ENCODE assay signal across 10 cellular contexts in the genomic region with DNA sequence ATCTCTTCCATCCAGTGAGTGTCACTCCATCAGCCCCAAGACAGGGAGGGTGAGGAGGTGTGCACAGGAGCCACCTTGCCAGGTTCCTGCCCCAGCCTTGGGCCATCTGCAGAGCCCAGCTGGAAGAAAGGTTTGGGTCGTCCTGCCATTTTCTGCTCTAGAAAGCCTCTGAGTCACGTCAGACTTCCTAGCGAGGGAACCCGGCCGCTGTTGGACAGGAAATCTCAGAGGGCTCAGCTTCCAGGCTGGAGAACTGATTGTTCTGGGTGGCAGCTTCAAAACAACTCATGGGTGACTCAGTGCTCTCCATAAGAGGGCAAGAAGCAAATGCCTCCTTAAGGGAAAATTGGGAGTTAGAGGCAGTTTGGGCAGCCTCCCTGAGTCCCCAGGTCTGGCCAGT. TPM values are rescaled to one million over a fixed set of nuclear protein-coding genes. Genes with fewer than 3 reads are reported as not detected.
DNase-seq lines count a peak whose midpoint lies in the region; ATAC-seq and TF ChIP-seq lines count a peak whose summit lies in the region.
"Had no signal": no experiment of that assay in that cellular context is flagged by ENCODE, and none has a peak within 500 bp of the region (broad histone marks: within the 10 kb centered on the region; RNA-seq: fewer than 3 reads in every experiment).

No MANE protein-coding gene starts in this region.

- H3K27ac ChIP-seq in heart left ventricle (peak overlapping the region in 10 of 12 donors; percentile 6 to 81 (median 60)), caudate nucleus (ENCODE audit: low read depth, low read length) (peak overlapping the region; percentile 97), upper lobe of left lung (peak overlapping the region; percentile 69 to 85 (median 73)), spleen (peak overlapping the region in 2 of 8 donors; percentile 14 to 40)
- H3K27ac ChIP-seq: A549 had no signal

- H3K9me3 ChIP-seq in heart left ventricle (no peaks in the 10 kb centered on the region), upper lobe of left lung (no peaks in the 10 kb centered on the region), spleen (no peaks in the 10 kb centered on the region)
- H3K9me3 ChIP-seq: A549 had no signal

- H3K27ac Mint-ChIP-seq in T-helper 2 cell treated with Interferon-gamma antibody and Interleukin-4, amounts not matched to agents 5 μg/mL and 100 μg/mL, for 36 hours = no peak overlapping the region

- peak; percentile 9 to 56 (median 32) for ATAC-seq in heart left ventricle
- ATAC-seq in left ventricle myocardium superior = no peak
- no peak for ATAC-seq in upper lobe of left lung (ENCODE audit: low FRiP score in 2 of 2)
- ATAC-seq: A549 had no signal

- peaks cover 0 to 26% (median 0%) of the 10 kb centered on the region in 9 donors for H3K36me3 ChIP-seq in heart left ventricle
- H3K36me3 ChIP-seq in upper lobe of left lung = peaks cover 0 to 42% (median 23%) of the 10 kb centered on the region in 4 donors
- H3K36me3 ChIP-seq in spleen = peaks cover 0 to 79% (median 25%) of the 10 kb centered on the region in 6 donors

- peaks cover 3% of the 10 kb centered on the region for H3K36me3 Mint-ChIP-seq in T-helper 2 cell treated with Interferon-gamma antibody and Interleukin-4, amounts not matched to agents 5 μg/mL and 100 μg/mL, for 36 hours (ENCODE audit: low read depth)

- H3K9me3 Mint-ChIP-seq in T-helper 2 cell treated with Interferon-gamma antibody and Interleukin-4, amounts not matched to agents 5 μg/mL and 100 μg/mL, for 36 hours = no peaks in the 10 kb centered on the region

- no peaks in the 10 kb centered on the region for H3K4me1 Mint-ChIP-seq in T-helper 2 cell treated with Interferon-gamma antibody and Interleukin-4, amounts not matched to agents 5 μg/mL and 100 μg/mL, for 36 hours (ENCODE audit: low read depth)

- no peak for TF ChIP-seq POLR2A in heart left ventricle (IDR thresholded peaks at IDR 0.05)
- no peak for TF ChIP-seq POLR2A in upper lobe of left lung (IDR thresholded peaks at IDR 0.05)
- TF ChIP-seq POLR2A in spleen (IDR thresholded peaks at IDR 0.05) = no peak

- H3K4me1 ChIP-seq in heart left ventricle = peaks cover 0 to 45% (median 16%) of the 10 kb centered on the region in 12 donors
- peaks cover 18 to 33% (median 27%) of the 10 kb centered on the region in 4 donors for H3K4me1 ChIP-seq in upper lobe of left lung
- H3K4me1 ChIP-seq in spleen = peaks cover 0 to 9% (median 0%) of the 10 kb centered on the region in 6 donors
- H3K4me1 ChIP-seq: A549 had no signal

- no peaks in the 10 kb centered on the region for H3K27me3 ChIP-seq in heart left ventricle
- no peaks in the 10 kb centered on the region for H3K27me3 ChIP-seq in upper lobe of left lung
- no peaks in the 10 kb centered on the region for H3K27me3 ChIP-seq in spleen (replicated peaks in 1 of 7)

- no peak for TF ChIP-seq CTCF in heart left ventricle (IDR thresholded peaks at IDR 0.05)
- no peak for TF ChIP-seq CTCF in upper lobe of left lung (IDR thresholded peaks at IDR 0.05)
- TF ChIP-seq CTCF in spleen (IDR thresholded peaks at IDR 0.05 in 8 of 11, conservative IDR thresholded peaks at IDR 0.05 in 3 of 11) = no peak

- WGBS in heart left ventricle, 4 donors = 46 to 72% (median 64%) methylated on average over 5 of the region's 5 CpGs
- WGBS in upper lobe of left lung, 2 donors = 50 to 74% methylated on average over 2 to 5 of the region's 5 CpGs
- WGBS in spleen, 5 donors = 62 to 83% (median 70%) methylated on average over 1 to 5 of the region's 5 CpGs

- H3K4me3 ChIP-seq in heart left ventricle (no peak overlapping the region), upper lobe of left lung (no peak overlapping the region), spleen (no peak overlapping the region)
- H3K4me3 ChIP-seq: A549 had no signal

- H3K4me3 Mint-ChIP-seq in T-helper 2 cell treated with Interferon-gamma antibody and Interleukin-4, amounts not matched to agents 5 μg/mL and 100 μg/mL, for 36 hours = no peak overlapping the region

- TF ChIP-seq EP300 in upper lobe of left lung (IDR thresholded peaks at IDR 0.05) = peak in 2 of 4 donors; percentile 4 to 30

- H3K27me3 Mint-ChIP-seq in T-helper 2 cell treated with Interferon-gamma antibody and Interleukin-4, amounts not matched to agents 5 μg/mL and 100 μg/mL, for 36 hours (ENCODE audit: low read depth) = no peaks in the 10 kb centered on the region

- intact Hi-C loops in heart left ventricle (cut with DNase I) = no loop called here
- intact Hi-C loops in left ventricle myocardium superior (cut with micrococcal nuclease) = no loop called here
- intact Hi-C loops in spleen (cut with DNase I; ENCODE audit: low total_unique reads) = loop anchor here (10.0 kb wide), 1 partner anchor 383 kb away; a partner anchor contains a TSS

- DNase-seq in heart left ventricle (peak in 1 of 5 donors; percentile 66), left ventricle myocardium superior (no peak), caudate nucleus (lab: John Stamatoyannopoulos, UW) (peak in 3 of 61 donors; percentile 6 to 38 (median 14)), kidney glomerular epithelial cell (lab: John Stamatoyannopoulos, UW) (peak; percentile 36), upper lobe of left lung (no peak), spleen (no peak), CD1c-positive myeloid dendritic cell (ENCODE audit: extremely low spot score) (no peak)
- DNase-seq in T-helper 2 cell treated with Interferon-gamma antibody and Interleukin-4, amounts not matched to agents 5 μg/mL and 100 μg/mL, for 36 hours (ENCODE audit: low spot score) = no peak
- DNase-seq: NCI-H2029 had no signal

RNA-seq across cellular contexts. Expression of a gene that starts 16.6 kb away (rescaled TPM):
- total RNA-seq in heart left ventricle (10 to 100 TPM; 14.9 to 49.5 (median 19.6) TPM), left ventricle myocardium superior (27.4 TPM), upper lobe of left lung (100 to 1,000 TPM in 1 of 6 donors, 10 to 100 TPM in 5; 34.2 to 137 (median 46.9) TPM), spleen (10 to 100 TPM; 40.3 to 65.2 (median 48.0) TPM)
- polyA plus RNA-seq in heart left ventricle (10 to 100 TPM; 19.1 to 31.4 TPM), spleen (10 to 100 TPM; 42.2 to 65.9 (median 65.1) TPM)

RNA-seq across cellular contexts. Expression of a gene that starts 44.1 kb away (rescaled TPM):
- total RNA-seq in heart left ventricle (10 to 100 TPM; 14.5 to 51.2 (median 22.7) TPM), left ventricle myocardium superior (29.5 TPM), upper lobe of left lung (10 to 100 TPM; 41.2 to 93.2 (median 64.0) TPM), spleen (10 to 100 TPM; 43.4 to 67.5 (median 54.2) TPM)
- polyA plus RNA-seq in heart left ventricle (10 to 100 TPM; 17.4 to 21.7 TPM), spleen (10 to 100 TPM; 24.8 to 42.7 (median 29.6) TPM)

Comparison
In these comparisons a context has a peak if more than half of its experiments do, and no peak if none do; other contexts are left out.
1. ATAC-seq: peak in heart left ventricle (4 of 4); none in left ventricle myocardium superior (single experiment) and upper lobe of left lung (0 of 2).